8 cellular contexts compared by ENCODE assay signal in the genomic region with DNA sequence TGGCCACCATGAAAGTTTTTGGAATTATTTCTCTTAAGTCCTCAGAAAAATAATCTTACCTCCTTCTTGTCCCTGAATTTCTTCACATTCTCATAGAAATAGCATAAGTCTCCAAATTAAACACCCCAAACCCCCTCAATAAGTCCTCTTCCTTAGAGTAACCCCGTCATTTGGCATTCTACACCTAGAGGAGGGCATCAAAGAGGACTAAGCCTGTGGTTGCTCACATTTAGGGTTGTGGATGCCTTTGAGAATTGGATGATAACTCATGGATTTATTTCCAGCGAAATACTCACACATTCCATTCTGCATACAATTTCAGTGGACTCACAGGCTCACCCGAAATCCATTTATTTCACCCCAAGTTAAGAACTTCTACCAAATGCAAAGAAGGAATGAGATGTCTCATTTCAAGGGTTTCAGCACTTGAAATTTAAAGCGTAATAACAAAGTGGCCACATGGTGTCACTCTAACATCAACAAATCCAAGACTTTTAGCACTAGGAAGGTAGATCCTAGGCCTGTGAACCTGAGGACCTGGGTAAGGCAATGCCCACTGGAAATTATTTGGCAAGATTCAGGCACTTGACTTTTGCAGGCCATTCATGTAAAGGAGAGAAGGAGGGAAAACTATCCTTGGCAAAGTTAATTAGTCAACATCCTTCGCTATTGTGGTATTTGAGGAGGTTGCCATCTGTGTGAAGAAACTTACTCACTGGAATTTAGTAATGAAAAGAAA. TPM values are rescaled to one million over a fixed set of nuclear protein-coding genes. Genes with fewer than 3 reads are reported as not detected.
DNase-seq lines count a peak whose midpoint lies in the region; ATAC-seq lines count a peak whose summit lies in the region.

No MANE protein-coding gene starts in this region.

- no peak overlapping the region for H3K27ac Mint-ChIP-seq in central memory CD8-positive, alpha-beta T cell (ENCODE audit: low read depth)

- H3K4me1 Mint-ChIP-seq in central memory CD8-positive, alpha-beta T cell = no peaks in the 10 kb centered on the region

- ATAC-seq in GM19395 (IDR thresholded peaks at IDR 0.05; ENCODE audit: unreplicated experiment) (peak; percentile 89), left lobe of liver (peak; percentile 91)
- peak; percentile 40 for ATAC-seq in central memory CD8-positive, alpha-beta T cell (replicated peaks; ENCODE audit: extremely low read depth, poor library complexity, severe bottlenecking)

- DNase-seq in DMS114 treated with DMSO at 0.1 percent for 48 hours (lab: John Stamatoyannopoulos, UW; ENCODE audit: unreplicated experiment) (peak; percentile 36), LHCN-M2 (ENCODE audit: low read depth) (peak; percentile 51), RKO (ENCODE audit: low spot score) (peak; percentile 72), left lobe of liver (ENCODE audit: low spot score) (no peak), superior temporal gyrus (ENCODE audit: extremely low spot score) (peak; percentile 89), NCI-H226 (no peak)
- peak in 1 of 2 donors; percentile 26 for DNase-seq in central memory CD8-positive, alpha-beta T cell (ENCODE audit: low spot score in 2 of 2)

- H3K36me3 Mint-ChIP-seq in central memory CD8-positive, alpha-beta T cell (ENCODE audit: insufficient read depth) = peaks cover 4% of the 10 kb centered on the region

- no peak overlapping the region for H3K4me3 Mint-ChIP-seq in central memory CD8-positive, alpha-beta T cell

- H3K9me3 Mint-ChIP-seq in central memory CD8-positive, alpha-beta T cell = no peaks in the 10 kb centered on the region

- H3K27me3 Mint-ChIP-seq in central memory CD8-positive, alpha-beta T cell = peaks cover 4% of the 10 kb centered on the region

RNA-seq across cellular contexts. Expression of a gene that starts 24.6 kb away (rescaled TPM):
- total RNA-seq in LHCN-M2 (2014; rRNA removed) (not detected in 2 replicates), left lobe of liver (not detected)
- not detected for polyA plus RNA-seq in LHCN-M2 (2012)

RNA-seq across cellular contexts. Expression of a gene that starts 51.3 kb away (rescaled TPM):
- total RNA-seq in LHCN-M2 (2014; rRNA removed) (not detected in 2 replicates), left lobe of liver (not detected)
- not detected for polyA plus RNA-seq in LHCN-M2 (2012)

Comparison
In these comparisons a context has a peak if more than half of its experiments do, and no peak if none do; other contexts are left out.
1. DNase-seq: peak in DMS114 treated with DMSO at 0.1 percent for 48 hours (single experiment), LHCN-M2 (single experiment), RKO (single experiment) and superior temporal gyrus (single experiment); none in left lobe of liver (single experiment) and NCI-H226 (single experiment).
2. ATAC-seq: peak in every context shown above with its lines; median percentile 91 in left lobe of liver; 89 in GM19395; 40 in central memory CD8-positive, alpha-beta T cell.